20 cellular contexts compared by ENCODE assay signal in the genomic region with DNA sequence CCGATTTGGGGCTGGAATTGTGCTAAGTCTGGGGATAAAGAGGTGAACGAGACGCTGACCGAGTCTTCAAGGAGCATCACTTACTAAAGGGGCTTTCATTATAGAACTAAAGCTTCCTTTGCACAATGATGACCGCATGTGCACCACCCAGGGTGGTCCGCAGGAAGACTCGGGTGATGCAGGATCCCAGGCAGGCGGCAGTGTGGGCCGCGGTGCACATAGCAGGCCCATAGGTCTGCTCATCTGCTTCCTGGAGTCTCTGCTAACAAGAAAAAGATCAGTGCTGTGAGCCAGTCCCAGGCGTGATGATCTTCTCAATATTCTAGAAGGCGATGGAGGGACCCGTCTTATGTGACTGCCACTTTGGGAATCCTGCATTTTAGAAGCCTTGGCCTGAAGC.
A peak's percentile ranks its signal among the peaks of the same experiment; 100 is the strongest.
DNase-seq lines count a peak whose midpoint lies in the region; ATAC-seq, FAIRE-seq and TF ChIP-seq lines count a peak whose summit lies in the region.
"Had no signal": no experiment of that assay in that cellular context is flagged by ENCODE, and none has a peak within 500 bp of the region (broad histone marks: within the 10 kb centered on the region; RNA-seq: fewer than 3 reads in every experiment).

No MANE protein-coding gene starts in this region.

- H3K36me3 ChIP-seq in BLaER1 treated with 17β-estradiol and CSF1 and Interleukin-3, amounts not matched to agents 10 nM and 100 nM, result no peaks in the 10 kb centered on the region
- H3K36me3 ChIP-seq in SJSA1, result no peaks in the 10 kb centered on the region
- H3K36me3 ChIP-seq in kidney (ENCODE audit: control insufficient read depth in 1 of 2, insufficient read depth in 2 of 2, low read length in 2 of 2), result no peaks in the 10 kb centered on the region
- H3K36me3 ChIP-seq in spleen, result no peaks in the 10 kb centered on the region

- peaks cover 0 to 44% (median 0%) of the 10 kb centered on the region in 11 experiments; a peak in 7 of 22 replicates for H3K27me3 ChIP-seq in BLaER1 treated with 17β-estradiol and CSF1 and Interleukin-3, amounts not matched to agents 10 nM and 100 nM
- H3K27me3 ChIP-seq in SJSA1 (replicated peaks) (no peaks in the 10 kb centered on the region), spleen (replicated peaks in 1 of 7) (no peaks in the 10 kb centered on the region)

- H3K4me3 ChIP-seq in BLaER1 treated with 17β-estradiol and CSF1 and Interleukin-3, amounts not matched to agents 10 nM and 100 nM, result no peak overlapping the region
- H3K4me3 ChIP-seq in SJSA1 (no peak overlapping the region), kidney (ENCODE audit: low read length in 2 of 2) (no peak overlapping the region), spleen (no peak overlapping the region)
- H3K4me3 ChIP-seq: GM23338, K562 had no signal

- H3K9me3 ChIP-seq in BLaER1 treated with 17β-estradiol and CSF1 and Interleukin-3, amounts not matched to agents 10 nM and 100 nM (replicated peaks in 1 of 11), result peaks cover 0 to 14% (median 10%) of the 10 kb centered on the region in 11 experiments; a peak in 12 of 22 replicates
- H3K9me3 ChIP-seq in SJSA1 (replicated peaks) (0 out of 2 replicates have a peak, but pooled peaks cover 8% of the 10 kb centered on the region), kidney (ENCODE audit: control insufficient read depth in 1 of 2, low read length in 2 of 2) (no peaks in the 10 kb centered on the region), spleen (peaks cover 0 to 3% (median 0%) of the 10 kb centered on the region in 8 donors)

- ATAC-seq in HG02938 (IDR thresholded peaks at IDR 0.05; ENCODE audit: unreplicated experiment), result no peak
- ATAC-seq in SK-N-SH treated with all-trans-retinoic acid at 6 μM for 48 hours, result no peak
- ATAC-seq: CD8-positive, alpha-beta T cell; GM23338; K562 had no signal

- peak overlapping the region in 9 of 11 experiments; percentile 9 to 60 (median 46); a peak in 17 of 22 replicates for H3K4me2 ChIP-seq in BLaER1 treated with 17β-estradiol and CSF1 and Interleukin-3, amounts not matched to agents 10 nM and 100 nM
- H3K4me2 ChIP-seq: GM23338 had no signal

- peak overlapping the region in 4 of 11 experiments; percentile 15 to 45 (median 26); a peak in 3 of 22 replicates for H3K27ac ChIP-seq in BLaER1 treated with 17β-estradiol and CSF1 and Interleukin-3, amounts not matched to agents 10 nM and 100 nM
- peak overlapping the region; percentile 40 for H3K27ac ChIP-seq in SJSA1
- H3K27ac ChIP-seq in kidney (ENCODE audit: low read depth in 2 of 2, low read length in 2 of 2), result no peak overlapping the region
- no peak overlapping the region for H3K27ac ChIP-seq in spleen

- TF ChIP-seq POLR2A in spleen (IDR thresholded peaks at IDR 0.05), result no peak

- WGBS in spleen, 5 donors, result 90 to 95% (median 94%) methylated on average over 13 of the region's 13 CpGs

- TF ChIP-seq CTCF in kidney (IDR thresholded peaks at IDR 0.05; ENCODE audit: borderline replicate concordance, extremely low read depth, insufficient read depth), result no peak
- TF ChIP-seq CTCF in spleen (IDR thresholded peaks at IDR 0.05 in 8 of 11, conservative IDR thresholded peaks at IDR 0.05 in 3 of 11), result no peak

- peaks cover 11 to 85% (median 53%) of the 10 kb centered on the region in 10 experiments; a peak in 19 of 20 replicates for H3K4me1 ChIP-seq in BLaER1 treated with 17β-estradiol and CSF1 and Interleukin-3, amounts not matched to agents 10 nM and 100 nM
- peaks cover 23% of the 10 kb centered on the region for H3K4me1 ChIP-seq in SJSA1 (replicated peaks)
- H3K4me1 ChIP-seq in kidney (ENCODE audit: control insufficient read depth in 1 of 2, insufficient read depth in 1 of 2, low read depth in 1 of 2, low read length in 2 of 2), result no peaks in the 10 kb centered on the region
- H3K4me1 ChIP-seq in spleen, result peaks cover 0 to 9% (median 0%) of the 10 kb centered on the region in 6 donors

- intact Hi-C loops in kidney (cut with DNase I) (no loop called here), spleen (cut with DNase I; ENCODE audit: low total_unique reads) (no loop called here)

- H3K9ac ChIP-seq in BLaER1 treated with 17β-estradiol and CSF1 and Interleukin-3, amounts not matched to agents 10 nM and 100 nM, result no peak overlapping the region; a peak in 1 of 22 replicates
- H3K9ac ChIP-seq in kidney (ENCODE audit: low read length in 2 of 2), result no peak overlapping the region

- FAIRE-seq in kidney (lab: Jason Lieb, UNC), result no peak
- FAIRE-seq: D721Med, GM12892, K562 had no signal

- H4K20me1 ChIP-seq in BLaER1 treated with 17β-estradiol and CSF1 and Interleukin-3, amounts not matched to agents 10 nM and 100 nM, result peaks cover 0 to 11% (median 0%) of the 10 kb centered on the region in 11 experiments; a peak in 1 of 22 replicates

- DNase-seq in SJSA1 (ENCODE audit: low read depth in 1 of 2, low spot score in 2 of 2) (no peak), kidney (peak; percentile 22), spleen (peak; percentile 65), NCI-H1092 (lab: John Stamatoyannopoulos, UW) (no peak)
- DNase-seq: 8988T; AML-193; CD8-positive, alpha-beta T cell; COR-L47; DMS153; DND-41; GDM1; HCEC 1CT; HFFc6 had no signal

TF ChIP-seq in SK-N-SH treated with all-trans-retinoic acid at 6 μM for 48 hours, 23 proteins besides CTCF, POLR2A, EP300 and RAD21:
- TF ChIP-seq ESRRG (CRISPR knock-in tag; IDR thresholded peaks at IDR 0.05), result no peak
- TF ChIP-seq, protein P1, sequence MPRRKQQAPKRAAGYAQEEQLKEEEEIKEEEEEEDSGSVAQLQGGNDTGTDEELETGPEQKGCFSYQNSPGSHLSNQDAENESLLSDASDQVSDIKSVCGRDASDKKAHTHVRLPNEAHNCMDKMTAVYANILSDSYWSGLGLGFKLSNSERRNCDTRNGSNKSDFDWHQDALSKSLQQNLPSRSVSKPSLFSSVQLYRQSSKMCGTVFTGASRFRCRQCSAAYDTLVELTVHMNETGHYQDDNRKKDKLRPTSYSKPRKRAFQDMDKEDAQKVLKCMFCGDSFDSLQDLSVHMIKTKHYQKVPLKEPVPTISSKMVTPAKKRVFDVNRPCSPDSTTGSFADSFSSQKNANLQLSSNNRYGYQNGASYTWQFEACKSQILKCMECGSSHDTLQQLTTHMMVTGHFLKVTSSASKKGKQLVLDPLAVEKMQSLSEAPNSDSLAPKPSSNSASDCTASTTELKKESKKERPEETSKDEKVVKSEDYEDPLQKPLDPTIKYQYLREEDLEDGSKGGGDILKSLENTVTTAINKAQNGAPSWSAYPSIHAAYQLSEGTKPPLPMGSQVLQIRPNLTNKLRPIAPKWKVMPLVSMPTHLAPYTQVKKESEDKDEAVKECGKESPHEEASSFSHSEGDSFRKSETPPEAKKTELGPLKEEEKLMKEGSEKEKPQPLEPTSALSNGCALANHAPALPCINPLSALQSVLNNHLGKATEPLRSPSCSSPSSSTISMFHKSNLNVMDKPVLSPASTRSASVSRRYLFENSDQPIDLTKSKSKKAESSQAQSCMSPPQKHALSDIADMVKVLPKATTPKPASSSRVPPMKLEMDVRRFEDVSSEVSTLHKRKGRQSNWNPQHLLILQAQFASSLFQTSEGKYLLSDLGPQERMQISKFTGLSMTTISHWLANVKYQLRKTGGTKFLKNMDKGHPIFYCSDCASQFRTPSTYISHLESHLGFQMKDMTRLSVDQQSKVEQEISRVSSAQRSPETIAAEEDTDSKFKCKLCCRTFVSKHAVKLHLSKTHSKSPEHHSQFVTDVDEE (CRISPR knock-in tag; IDR thresholded peaks at IDR 0.05), result no peak
- TF ChIP-seq TCF4 (CRISPR knock-in tag; IDR thresholded peaks at IDR 0.05; ENCODE audit: borderline replicate concordance), result no peak
- no peak for TF ChIP-seq PATZ1 (CRISPR knock-in tag; IDR thresholded peaks at IDR 0.05; ENCODE audit: borderline replicate concordance)
- TF ChIP-seq ZFP30 (CRISPR knock-in tag; IDR thresholded peaks at IDR 0.05), result no peak
- TF ChIP-seq ARNTL (CRISPR knock-in tag; IDR thresholded peaks at IDR 0.05; ENCODE audit: borderline replicate concordance, low read depth), result no peak
- TF ChIP-seq CSRNP3 (CRISPR knock-in tag; IDR thresholded peaks at IDR 0.05), result no peak
- no peak for TF ChIP-seq ZC3H10 (CRISPR knock-in tag; IDR thresholded peaks at IDR 0.05)
- no peak for TF ChIP-seq PPARA (CRISPR knock-in tag; IDR thresholded peaks at IDR 0.05; ENCODE audit: borderline replicate concordance)
- no peak for TF ChIP-seq ZNF8 (CRISPR knock-in tag; IDR thresholded peaks at IDR 0.05)
- TF ChIP-seq SNAI2 (CRISPR knock-in tag; IDR thresholded peaks at IDR 0.05), result no peak

Comparison
In these comparisons a context has a peak if more than half of its experiments do, and no peak if none do; other contexts are left out.
1. DNase-seq: peak in kidney (single experiment) and spleen (single experiment); none in SJSA1 (0 of 2) and NCI-H1092 (single experiment).